19 cellular contexts compared by ENCODE assay signal in the genomic region with DNA sequence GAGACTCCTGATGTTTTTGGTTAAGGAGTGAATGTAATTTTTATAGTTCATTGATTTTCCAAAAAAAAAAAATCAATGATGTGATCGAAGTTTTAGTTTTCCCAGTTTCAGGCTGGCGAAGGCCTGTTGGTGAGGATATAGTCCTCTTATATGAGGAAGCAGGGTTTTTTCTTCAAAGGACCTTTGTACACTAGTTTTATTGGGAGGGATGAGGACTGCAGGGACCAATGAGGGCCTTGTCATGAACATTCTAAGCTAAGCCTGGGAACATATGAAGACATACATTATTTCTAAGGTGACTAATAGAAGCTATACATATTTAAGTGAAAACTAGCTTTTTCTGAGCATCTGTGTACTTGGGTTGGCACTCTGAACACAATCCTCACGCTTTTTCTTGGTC.
"Had no signal": no experiment of that assay in that cellular context is flagged by ENCODE, and none has a peak within 500 bp of the region (broad histone marks: within the 10 kb centered on the region; RNA-seq: fewer than 3 reads in every experiment).

No MANE protein-coding gene starts in this region.

- H3K4me3 ChIP-seq: MG63 had no signal

- DNase-seq: Karpas-422, KG1, MG63, NCI-H1092, NCI-H1105 treated with DMSO at 0.1 percent for 48 hours, NCI-H1417 treated with DMSO at 0.1 percent for 48 hours, NCI-H146, NCI-H1694 treated with DMSO at 0.1 percent for 48 hours, NCI-H1930, NCI-H2081, NCI-H2107, NCI-H2227 treated with DMSO at 0.1 percent for 48 hours, NCI-H524, NCI-H69, NCI-H774, SHP77 had no signal

- H3K36me3 ChIP-seq: MG63 had no signal

- ATAC-seq: SK-N-SH treated with all-trans-retinoic acid at 6 μM for 48 hours had no signal

- H3K27me3 ChIP-seq: MG63 had no signal

- H3K27ac ChIP-seq: HL-60, RWPE1 had no signal

- H3K9me3 ChIP-seq: MG63 had no signal
